In the genomic region with DNA sequence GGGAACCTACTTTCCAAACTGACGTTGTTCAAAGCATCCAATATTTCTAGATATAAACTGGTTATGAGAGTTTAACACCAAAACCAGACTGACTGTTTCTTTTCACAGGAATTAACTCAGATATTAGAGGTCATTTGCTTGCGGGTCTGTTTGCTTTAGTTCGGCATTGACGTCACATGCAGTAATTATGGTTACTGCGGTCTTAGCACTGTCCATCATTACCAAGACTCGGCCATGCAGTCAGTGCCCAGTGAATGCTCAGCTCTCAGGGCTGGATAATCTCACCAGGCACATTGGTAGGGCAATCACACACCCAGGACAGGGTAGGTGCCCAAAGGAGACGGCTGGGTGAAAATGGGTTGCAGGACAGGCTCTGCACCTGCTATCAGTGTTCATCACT, we compare ENCODE assay signal across 21 cellular contexts. TPM values are rescaled to one million over a fixed set of nuclear protein-coding genes. Genes with fewer than 3 reads are reported as not detected.
DNase-seq lines count a peak whose midpoint lies in the region; ATAC-seq, FAIRE-seq and TF ChIP-seq lines count a peak whose summit lies in the region.
"Had no signal": no experiment of that assay in that cellular context is flagged by ENCODE, and none has a peak within 500 bp of the region (broad histone marks: within the 10 kb centered on the region; RNA-seq: fewer than 3 reads in every experiment).

No MANE protein-coding gene starts in this region.

- H3K4me1 ChIP-seq in RWPE2 (ENCODE audit: insufficient read depth, poor library complexity, severe bottlenecking) (peaks cover 49% of the 10 kb centered on the region), keratinocyte (ENCODE audit: control insufficient read depth, extremely low read depth, insufficient read depth, low read length) (peaks cover 58% of the 10 kb centered on the region), thyroid gland (peaks cover 41 to 55% of the 10 kb centered on the region in 2 donors)

- no peaks in the 10 kb centered on the region for H3K9me1 ChIP-seq in keratinocyte (ENCODE audit: control insufficient read depth, extremely low read depth, insufficient read depth, low read length)

- H3K27ac ChIP-seq in RWPE2 (ENCODE audit: poor library complexity, severe bottlenecking): peak overlapping the region; percentile 88
- H3K27ac ChIP-seq in keratinocyte (ENCODE audit: control insufficient read depth, insufficient read depth, low read length): peak overlapping the region; percentile 45
- H3K27ac ChIP-seq in thyroid gland: peak overlapping the region; percentile 77 to 93 (median 85)

- intact Hi-C loops in thyroid gland (cut with DNase I): no loop called here

- H3K36me3 ChIP-seq in RWPE2 (ENCODE audit: low read depth) (no peaks in the 10 kb centered on the region), keratinocyte (ENCODE audit: control insufficient read depth in 2 of 2, extremely low read depth in 1 of 2, insufficient read depth in 2 of 2, low read length in 2 of 2) (no peaks in the 10 kb centered on the region), thyroid gland (no peaks in the 10 kb centered on the region)

- H3K9me3 Mint-ChIP-seq in brain: peaks cover 0 to 5% (median 0%) of the 10 kb centered on the region in 5 experiments
- H3K9me3 Mint-ChIP-seq: activated CD4-positive, alpha-beta memory T cell treated with anti-CD3 and anti-CD28 coated beads, Interleukin-2, amount 10 ng/mL, durations not matched to agents 7 days and 5 days; immature natural killer cell had no signal

- DNase-seq in RWPE2 (ENCODE audit: low spot score): no peak
- no peak for DNase-seq in keratinocyte (ENCODE audit: low read depth, low spot score)
- no peak for DNase-seq in thyroid gland
- DNase-seq in stimulated activated CD4-positive, alpha-beta T cell treated with anti-CD3 and anti-CD28 coated beads, Interleukin-2, amount 100 ng/mL, for 48 hours: no peak
- no peak for DNase-seq in foreskin fibroblast
- DNase-seq: activated CD4-positive, alpha-beta memory T cell treated with anti-CD3 and anti-CD28 coated beads, Interleukin-2, amount 10 ng/mL, durations not matched to agents 7 days and 5 days; activated effector memory CD4-positive, alpha-beta T cell treated with anti-CD3 and anti-CD28 coated beads, Interleukin-2, amount 50 U/mL, for 16 hours; activated T-cell treated with anti-CD3 and anti-CD28 coated beads for 4 hours; CD4-positive, CD25-positive, alpha-beta regulatory T cell; cortex of kidney; H7; immature natural killer cell; NCI-H1436 treated with DMSO at 0.1 percent for 48 hours; NCI-H2171 treated with DMSO at 0.1 percent for 48 hours; NCI-H524 treated with DMSO at 0.1 percent for 48 hours had no signal

- H3K79me2 ChIP-seq in keratinocyte (ENCODE audit: control insufficient read depth, insufficient read depth, low read length): no peaks in the 10 kb centered on the region

- H3K9me3 ChIP-seq in RWPE2 (ENCODE audit: severe bottlenecking): no peaks in the 10 kb centered on the region
- H3K9me3 ChIP-seq in keratinocyte (ENCODE audit: control insufficient read depth, low read depth, low read length): no peaks in the 10 kb centered on the region
- no peaks in the 10 kb centered on the region for H3K9me3 ChIP-seq in thyroid gland

- H3K27ac Mint-ChIP-seq in brain: peak overlapping the region in 3 of 5 experiments; percentile 93 to 97 (median 93)
- H3K27ac Mint-ChIP-seq: activated CD4-positive, alpha-beta memory T cell treated with anti-CD3 and anti-CD28 coated beads, Interleukin-2, amount 10 ng/mL, durations not matched to agents 7 days and 5 days; CD4-positive, CD25-positive, alpha-beta regulatory T cell; immature natural killer cell had no signal

- no peak for ATAC-seq in RWPE2 (ENCODE audit: low read depth)
- ATAC-seq in GM21619 (IDR thresholded peaks at IDR 0.05; ENCODE audit: unreplicated experiment): no peak

- H3K4me3 ChIP-seq in RWPE2 (ENCODE audit: severe bottlenecking) (no peak overlapping the region), keratinocyte (ENCODE audit: control insufficient read depth in 2 of 3, extremely low read depth in 1 of 3, insufficient read depth in 2 of 3, low read depth in 1 of 3, low read length in 3 of 3) (no peak overlapping the region), thyroid gland (replicated peaks in 1 of 3) (no peak overlapping the region), foreskin fibroblast (ENCODE audit: low read depth in 1 of 2, low read length in 2 of 2) (no peak overlapping the region)
- H3K4me3 ChIP-seq: lung had no signal

- peak overlapping the region; percentile 11 for H3K4me2 ChIP-seq in keratinocyte (ENCODE audit: control insufficient read depth, extremely low read depth, insufficient read depth, low read depth, low read length)

- no peak overlapping the region for H3K4me3 Mint-ChIP-seq in brain
- H3K4me3 Mint-ChIP-seq: activated CD4-positive, alpha-beta memory T cell treated with anti-CD3 and anti-CD28 coated beads, Interleukin-2, amount 10 ng/mL, durations not matched to agents 7 days and 5 days; CD4-positive, CD25-positive, alpha-beta regulatory T cell; immature natural killer cell had no signal

- H3K27me3 ChIP-seq in RWPE2 (ENCODE audit: insufficient read depth, poor library complexity, severe bottlenecking): no peaks in the 10 kb centered on the region
- no peaks in the 10 kb centered on the region for H3K27me3 ChIP-seq in keratinocyte (ENCODE audit: control insufficient read depth, extremely low read depth, insufficient read depth, low read length)
- no peaks in the 10 kb centered on the region for H3K27me3 ChIP-seq in thyroid gland

- H3K9ac ChIP-seq in keratinocyte (ENCODE audit: control insufficient read depth, extremely low read depth, insufficient read depth, low read length): no peak overlapping the region

- 89 to 94% methylated on average over 7 of the region's 7 CpGs for WGBS in thyroid gland, 2 donors

- TF ChIP-seq CTCF in RWPE2 (IDR thresholded peaks at IDR 0.05; ENCODE audit: poor library complexity, severe bottlenecking) (no peak), brain (conservative IDR thresholded peaks at IDR 0.05) (no peak), keratinocyte (optimal IDR thresholded peaks at IDR 0.05 in 1 of 3, IDR thresholded peaks at IDR 0.05 in 1 of 3, conservative IDR thresholded peaks at IDR 0.05 in 1 of 3; ENCODE audit: extremely low read depth in 1 of 3, insufficient read depth in 2 of 3, low read length in 3 of 3) (no peak), thyroid gland (IDR thresholded peaks at IDR 0.05) (no peak), foreskin fibroblast (IDR thresholded peaks at IDR 0.05; ENCODE audit: low read depth, low read length) (no peak)

- FAIRE-seq in keratinocyte (lab: Jason Lieb, UNC): no peak
- FAIRE-seq: endometrium, G401.6, GM18507 had no signal

- peaks cover 66% of the 10 kb centered on the region for H3K4me1 Mint-ChIP-seq in brain
- H3K4me1 Mint-ChIP-seq: activated CD4-positive, alpha-beta memory T cell treated with anti-CD3 and anti-CD28 coated beads, Interleukin-2, amount 10 ng/mL, durations not matched to agents 7 days and 5 days; CD4-positive, CD25-positive, alpha-beta regulatory T cell; immature natural killer cell had no signal

- H2AFZ ChIP-seq in keratinocyte (ENCODE audit: control insufficient read depth, low read length): no peak overlapping the region

- H3K27me3 Mint-ChIP-seq in brain: peaks cover 2% of the 10 kb centered on the region

- H3K36me3 Mint-ChIP-seq in brain: no peaks in the 10 kb centered on the region
- H3K36me3 Mint-ChIP-seq: CD4-positive, CD25-positive, alpha-beta regulatory T cell; immature natural killer cell had no signal

- H4K20me1 ChIP-seq in keratinocyte (ENCODE audit: control insufficient read depth, extremely low read depth, insufficient read depth, low read length): no peaks in the 10 kb centered on the region

- TF ChIP-seq POLR2A in thyroid gland (IDR thresholded peaks at IDR 0.05): no peak

- dilution Hi-C loops in keratinocyte (cut with MboI; ENCODE audit: extremely low pct_ligation_motif_present, low sequenced_read_pairs): no loop called here

RNA-seq across cellular contexts. Expression of a gene that starts 9.9 kb away (rescaled TPM):
- polyA plus RNA-seq in brain (ENCODE audit: insufficient read depth, low read depth, low replicate concordance) (13.9 TPM), keratinocyte (962 to 1,634 TPM (median 1,409 TPM) in 3 replicates)
- 457 TPM for polyA plus RNA-seq in keratinocyte (2011; ENCODE audit: low read depth)
- polyA plus RNA-seq in keratinocyte (2011; cell fraction: cytosol; rRNA removed): 547 and 859 TPM in 2 replicates
- 3,493 and 3,792 TPM in 2 replicates for polyA plus RNA-seq in keratinocyte (2011; cell fraction: nucleus; rRNA removed)
- 275 and 1,230 TPM in 2 replicates for polyA plus RNA-seq in keratinocyte (2012; ENCODE audit: low replicate concordance)
- polyA minus RNA-seq in keratinocyte: 717 to 2,302 TPM (median 923 TPM) in 3 replicates
- polyA minus RNA-seq in keratinocyte (2011; cell fraction: cytosol; rRNA and poly(A)+ RNA removed): 785 TPM
- polyA minus RNA-seq in keratinocyte (2011; cell fraction: nucleus; rRNA and poly(A)+ RNA removed): 1,513 and 2,416 TPM in 2 replicates
- total RNA-seq in thyroid gland: 100 to 1,000 TPM in 2 of 4 donors, 10 to 100 TPM in 2; 59.4 to 132 (median 99.0) TPM
- total RNA-seq: CD4-positive, CD25-positive, alpha-beta regulatory T cell had no signal
- polyA plus RNA-seq: CD4-positive, CD25-positive, alpha-beta regulatory T cell; immature natural killer cell had no signal

Comparison
In these comparisons a context has a peak if more than half of its experiments do, and no peak if none do; other contexts are left out.
1. RNA of a gene that starts 9.9 kb away (polyA plus RNA-seq): 275 to 3,792 TPM in keratinocyte; 13.9 TPM in brain (single experiment); every median in the first group is over 10 times any median in the second.
2. Peak in every context shown above with its lines, with median percentiles within 50 percentile points of each other: H3K27ac ChIP-seq.